39 cellular contexts compared by ENCODE assay signal in the genomic region with DNA sequence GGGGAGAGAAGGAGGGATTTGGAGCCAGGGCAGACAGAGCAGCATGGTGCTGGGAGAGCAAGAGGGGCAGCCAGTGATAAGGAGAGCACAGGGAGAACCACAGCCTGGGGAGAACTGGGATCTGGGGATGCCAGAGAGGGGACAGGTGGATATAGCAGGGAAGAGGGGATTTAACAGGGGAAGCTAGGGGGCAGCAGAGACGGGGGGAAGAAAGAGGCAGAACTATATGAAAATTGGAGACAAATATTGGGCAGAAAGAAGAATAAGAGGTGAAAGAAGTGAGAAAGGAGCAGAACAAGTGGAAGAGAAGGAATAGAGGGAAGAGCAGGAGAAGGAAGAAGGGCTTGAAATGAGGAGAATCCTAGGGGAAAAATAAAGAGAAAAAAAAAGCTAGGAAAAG. TPM values are rescaled to one million over a fixed set of nuclear protein-coding genes. Genes with fewer than 3 reads are reported as not detected.
DNase-seq lines count a peak whose midpoint lies in the region; ATAC-seq, FAIRE-seq and TF ChIP-seq lines count a peak whose summit lies in the region.
"Had no signal": no experiment of that assay in that cellular context is flagged by ENCODE, and none has a peak within 500 bp of the region (broad histone marks: within the 10 kb centered on the region; RNA-seq: fewer than 3 reads in every experiment).

No MANE protein-coding gene starts in this region.

- DNase-seq in AML-193 (lab: John Stamatoyannopoulos, UW) (peak; percentile 1 to 2), K562 (ENCODE audit: extremely low read depth in 1 of 4, low spot score in 3 of 4) (peak in 2 of 4 experiments; percentile 9 to 12), A673 (ENCODE audit: low spot score) (no peak)
- DNase-seq in activated T-helper 2 cell treated with anti-CD3 and anti-CD28 coated beads, Interferon-gamma antibody, Interleukin-2, Interleukin-4, amounts not matched to agents 10 μg/mL and 5 μg/mL and 100 μg/mL, durations not matched to agents 14 hours and 24 hours and 36 hours (ENCODE audit: low spot score) = no peak
- DNase-seq: activated CD4-positive, alpha-beta T cell treated with anti-CD3 and anti-CD28 coated beads, Interleukin-2, amount 10 ng/mL, durations not matched to agents 24 days and 14 days; activated CD8-positive, alpha-beta memory T cell treated with anti-CD3 and anti-CD28 coated beads for 24 hours; activated T-cell treated with anti-CD3 and anti-CD28 coated beads for 4 hours; CD8-positive, alpha-beta memory T cell; DMS153; dorsolateral prefrontal cortex; esophagus squamous epithelium; foreskin keratinocyte; head of caudate nucleus; kidney; lower lobe of right lung; naive thymus-derived CD4-positive, alpha-beta T cell; NCI-H1092 treated with DMSO at 0.1 percent for 48 hours; NCI-H187 treated with DMSO at 0.1 percent for 48 hours; NCI-H2171 treated with DMSO at 0.1 percent for 48 hours; NCI-H510A; nucleus accumbens; Peyer's patch; SHP77 treated with DMSO at 0.1 percent for 48 hours; stimulated activated CD4-positive, alpha-beta T cell treated with anti-CD3 and anti-CD28 coated beads, Interleukin-4, amount 100 ng/mL, for 24 hours; SW 1271; T1000; tibial artery had no signal

- POLR2A ChIA-PET in K562 (lab: Yijun Ruan, JAX) (no interaction called here), A673 (lab: Charles Lee; ENCODE audit: low non-redundant PET) (no interaction called here)

- peaks cover 5% of the 10 kb centered on the region for H3K36me3 Mint-ChIP-seq in activated T-helper 2 cell treated with anti-CD3 and anti-CD28 coated beads, Interferon-gamma antibody, Interleukin-2, Interleukin-4, amounts not matched to agents 10 μg/mL and 5 μg/mL and 100 μg/mL, durations not matched to agents 14 hours and 24 hours and 36 hours (ENCODE audit: low read depth)

- no peaks in the 10 kb centered on the region for H3F3A ChIP-seq in OCI-LY1 (ENCODE audit: insufficient read depth, low read length)

- H2AFZ ChIP-seq in OCI-LY1 (ENCODE audit: low read length) = no peak overlapping the region
- no peak overlapping the region for H2AFZ ChIP-seq in K562 (ENCODE audit: low read depth, low read length)

- FAIRE-seq in K562 (lab: Jason Lieb, UNC) = no peak
- FAIRE-seq: A549, G401.6, GM19239, kidney had no signal

- H3K4me1 ChIP-seq in OCI-LY1 (ENCODE audit: insufficient read depth, low read length, severe bottlenecking) = no peaks in the 10 kb centered on the region
- no peaks in the 10 kb centered on the region for H3K4me1 ChIP-seq in K562 (replicated peaks in 1 of 2; ENCODE audit: control insufficient read depth in 2 of 2, insufficient read depth in 2 of 2, low read length in 2 of 2)
- H3K4me1 ChIP-seq in A673 (ENCODE audit: insufficient read depth, low read length, poor library complexity, severe bottlenecking) = no peaks in the 10 kb centered on the region
- H3K4me1 ChIP-seq: A549, esophagus squamous epithelium, foreskin keratinocyte, HAP-1, lower lobe of right lung, Peyer's patch, vagina had no signal

- H3K4me3 ChIP-seq in OCI-LY1 (ENCODE audit: low read depth, low read length, poor library complexity, severe bottlenecking) (no peak overlapping the region), K562 (no peak overlapping the region), A673 (ENCODE audit: low read depth, low read length, poor library complexity, severe bottlenecking) (no peak overlapping the region)
- H3K4me3 ChIP-seq: A549, dorsolateral prefrontal cortex, esophagus squamous epithelium, HAP-1, lower lobe of right lung, Peyer's patch, tibial artery, vagina had no signal

- no peak overlapping the region for H3K4me3 Mint-ChIP-seq in activated T-helper 2 cell treated with anti-CD3 and anti-CD28 coated beads, Interferon-gamma antibody, Interleukin-2, Interleukin-4, amounts not matched to agents 10 μg/mL and 5 μg/mL and 100 μg/mL, durations not matched to agents 14 hours and 24 hours and 36 hours (ENCODE audit: low read depth)
- H3K4me3 Mint-ChIP-seq: activated CD4-positive, alpha-beta T cell treated with anti-CD3 and anti-CD28 coated beads, Interleukin-2, amount 10 ng/mL, durations not matched to agents 24 days and 14 days; activated naive CD8-positive, alpha-beta T cell; B cell; naive thymus-derived CD4-positive, alpha-beta T cell had no signal

- TF ChIP-seq EP300 in K562 (IDR thresholded peaks at IDR 0.05; ENCODE audit: low read length) = no peak

- intact Hi-C loops in K562 (cut with micrococcal nuclease) (no loop called here), A673 (cut with micrococcal nuclease; ENCODE audit: unreplicated experiment) (no loop called here)
- intact Hi-C loops in activated T-helper 2 cell treated with anti-CD3 and anti-CD28 coated beads, Interferon-gamma antibody, Interleukin-2, Interleukin-4, amounts not matched to agents 10 μg/mL and 5 μg/mL and 100 μg/mL, durations not matched to agents 14 hours and 24 hours and 36 hours (cut with micrococcal nuclease) = no loop called here

- CTCF ChIA-PET in K562 (lab: Yijun Ruan, JAX; ENCODE audit: low intra/inter-chr PET ratio) = no interaction called here
- CTCF ChIA-PET in A673 (lab: Charles Lee) = no interaction called here

- no peaks in the 10 kb centered on the region for H3K9me2 ChIP-seq in OCI-LY1 (ENCODE audit: low read depth, low read length)

- H4K20me1 ChIP-seq in OCI-LY1 (ENCODE audit: insufficient read depth, low read length) (no peaks in the 10 kb centered on the region), K562 (replicated peaks; ENCODE audit: control insufficient read depth, insufficient read depth, low read length) (no peaks in the 10 kb centered on the region)

- TF ChIP-seq RAD21 in K562 (CRISPR knock-in tag; conservative IDR thresholded peaks at IDR 0.05 in 1 of 2, IDR thresholded peaks at IDR 0.05 in 1 of 2) = peak in 1 of 2 experiments; percentile 52; a peak in 2 of 4 replicates

- no peak for TF ChIP-seq POLR2A in K562 (conservative IDR thresholded peaks at IDR 0.05)

- ATAC-seq in K562 (no peak), HG03159 (IDR thresholded peaks at IDR 0.05; ENCODE audit: unreplicated experiment) (no peak), GM18873 (IDR thresholded peaks at IDR 0.05; ENCODE audit: low FRiP score, unreplicated experiment) (no peak)
- ATAC-seq: A549; foreskin keratinocyte; lower lobe of right lung; naive thymus-derived CD4-positive, alpha-beta T cell had no signal

- H3K4me1 Mint-ChIP-seq in activated T-helper 2 cell treated with anti-CD3 and anti-CD28 coated beads, Interferon-gamma antibody, Interleukin-2, Interleukin-4, amounts not matched to agents 10 μg/mL and 5 μg/mL and 100 μg/mL, durations not matched to agents 14 hours and 24 hours and 36 hours (ENCODE audit: low read depth) = no peaks in the 10 kb centered on the region
- H3K4me1 Mint-ChIP-seq: activated CD4-positive, alpha-beta T cell treated with anti-CD3 and anti-CD28 coated beads, Interleukin-2, amount 10 ng/mL, durations not matched to agents 24 days and 14 days; B cell; CD8-positive, alpha-beta memory T cell had no signal

- H3K27ac ChIP-seq in OCI-LY1 (ENCODE audit: low read depth, low read length, poor library complexity, severe bottlenecking) = no peak overlapping the region
- no peak overlapping the region for H3K27ac ChIP-seq in K562 (ENCODE audit: extremely low read depth, low read depth, low read length)
- no peak overlapping the region for H3K27ac ChIP-seq in A673 (ENCODE audit: low read depth, low read length, poor library complexity, severe bottlenecking)
- H3K27ac ChIP-seq: A549, dorsolateral prefrontal cortex, esophagus squamous epithelium, foreskin keratinocyte, lower lobe of right lung, Peyer's patch, tibial artery, vagina had no signal

- peaks cover 61% of the 10 kb centered on the region for H3K9me3 Mint-ChIP-seq in activated T-helper 2 cell treated with anti-CD3 and anti-CD28 coated beads, Interferon-gamma antibody, Interleukin-2, Interleukin-4, amounts not matched to agents 10 μg/mL and 5 μg/mL and 100 μg/mL, durations not matched to agents 14 hours and 24 hours and 36 hours

- H3K9ac ChIP-seq in OCI-LY1 (ENCODE audit: low read length) (no peak overlapping the region), K562 (ENCODE audit: insufficient read depth in 1 of 2, low read depth in 2 of 2, low read length in 2 of 2) (no peak overlapping the region)

- H3K27ac Mint-ChIP-seq in activated T-helper 2 cell treated with anti-CD3 and anti-CD28 coated beads, Interferon-gamma antibody, Interleukin-2, Interleukin-4, amounts not matched to agents 10 μg/mL and 5 μg/mL and 100 μg/mL, durations not matched to agents 14 hours and 24 hours and 36 hours = no peak overlapping the region
- H3K27ac Mint-ChIP-seq: activated CD4-positive, alpha-beta T cell treated with anti-CD3 and anti-CD28 coated beads, Interleukin-2, amount 10 ng/mL, durations not matched to agents 24 days and 14 days; activated naive CD8-positive, alpha-beta T cell; B cell; CD8-positive, alpha-beta memory T cell; naive thymus-derived CD4-positive, alpha-beta T cell had no signal

- TF ChIP-seq CTCF in GM12873 (IDR thresholded peaks at IDR 0.05; ENCODE audit: insufficient read depth, low read depth, low read length, missing control alignments) (peak; percentile 2), OCI-LY1 (IDR thresholded peaks at IDR 0.05; ENCODE audit: low read length) (peak; percentile 36; the same call in 1 of the 2 replicates), K562 (IDR thresholded peaks at IDR 0.05 in 2 of 3, conservative IDR thresholded peaks at IDR 0.05 in 1 of 3; ENCODE audit: insufficient read depth in 2 of 3, low read depth in 1 of 3, low read length in 3 of 3) (peak; percentile 8 to 36 (median 33); a peak in 2 of 6 replicates), A673 (conservative IDR thresholded peaks at IDR 0.05; ENCODE audit: low read depth, low read length) (no peak)

- H3K27me3 Mint-ChIP-seq in activated T-helper 2 cell treated with anti-CD3 and anti-CD28 coated beads, Interferon-gamma antibody, Interleukin-2, Interleukin-4, amounts not matched to agents 10 μg/mL and 5 μg/mL and 100 μg/mL, durations not matched to agents 14 hours and 24 hours and 36 hours (ENCODE audit: low read depth) = no peaks in the 10 kb centered on the region
- H3K27me3 Mint-ChIP-seq: activated CD4-positive, alpha-beta T cell treated with anti-CD3 and anti-CD28 coated beads, Interleukin-2, amount 10 ng/mL, durations not matched to agents 24 days and 14 days; activated naive CD8-positive, alpha-beta T cell; B cell; naive thymus-derived CD4-positive, alpha-beta T cell had no signal

- H3K9me1 ChIP-seq in K562 (ENCODE audit: control insufficient read depth, insufficient read depth, low read length) = no peaks in the 10 kb centered on the region

- H3K9me3 ChIP-seq in OCI-LY1 (ENCODE audit: low read length) (no peaks in the 10 kb centered on the region), K562 (replicated peaks; ENCODE audit: control insufficient read depth, insufficient read depth, low read depth, low read length) (no peaks in the 10 kb centered on the region), A673 (ENCODE audit: low read depth, low read length, poor library complexity, severe bottlenecking) (peaks cover 11% of the 10 kb centered on the region)
- H3K9me3 ChIP-seq: HAP-1 had no signal

- H3K36me3 ChIP-seq in OCI-LY1 (ENCODE audit: insufficient read depth, low read length) (no peaks in the 10 kb centered on the region), K562 (ENCODE audit: control insufficient read depth, insufficient read depth, low read length) (no peaks in the 10 kb centered on the region), A673 (ENCODE audit: insufficient read depth, low read length, poor library complexity, severe bottlenecking) (no peaks in the 10 kb centered on the region)
- H3K36me3 ChIP-seq: HAP-1 had no signal

- in situ Hi-C loops in K562 (cut with MboI) = no loop called here

- no CpG with 5 or more reads among the region's 1 CpG for WGBS in K562 (ENCODE audit: insufficient coverage, low coverage, missing lambda C conversion rate)

- BruUV-seq in K562 (replicated peaks; lab: Mats Ljungman, UMichigan) = no TSS peak
- BruUV-seq in A673 (replicated peaks; lab: Mats Ljungman, UMichigan) = no TSS peak

- no peaks in the 10 kb centered on the region for H3K27me3 ChIP-seq in OCI-LY1 (ENCODE audit: insufficient read depth, low read length)
- no peaks in the 10 kb centered on the region for H3K27me3 ChIP-seq in K562 (ENCODE audit: control insufficient read depth in 2 of 2, insufficient read depth in 2 of 2, low read length in 2 of 2)
- H3K27me3 ChIP-seq in A673 (replicated peaks; ENCODE audit: insufficient read depth, low read depth, low read length, poor library complexity) = no peaks in the 10 kb centered on the region
- H3K27me3 ChIP-seq: dorsolateral prefrontal cortex, esophagus squamous epithelium, foreskin keratinocyte, Peyer's patch, tibial artery, vagina had no signal

- no peak overlapping the region for H3K4me2 ChIP-seq in OCI-LY1 (ENCODE audit: low read length)
- H3K4me2 ChIP-seq in K562 (ENCODE audit: insufficient read depth, low read length) = no peak overlapping the region
- H3K4me2 ChIP-seq: A549 had no signal

- no peaks in the 10 kb centered on the region for H3K79me2 ChIP-seq in OCI-LY1 (ENCODE audit: insufficient read depth, low read length)
- no peaks in the 10 kb centered on the region for H3K79me2 ChIP-seq in K562 (ENCODE audit: control insufficient read depth, insufficient read depth, low read length)

RNA-seq across cellular contexts. Expression of gene ZNF528, which starts 6.5 kb away (rescaled TPM):
- 4.4 and 6.6 TPM in 2 replicates for total RNA-seq in K562 (2011; cell fraction: chromatin; rRNA removed; ENCODE audit: low replicate concordance)
- 2.7 and 3.7 TPM in 2 replicates for total RNA-seq in K562 (2011; cell fraction: nucleolus; rRNA removed)
- total RNA-seq in K562 (2011; cell fraction: nucleoplasm; rRNA removed) = 5.6 and 7.0 TPM in 2 replicates
- total RNA-seq in K562 (2014; rRNA removed) (1.5 and 2.2 TPM in 2 replicates), K562 (2014; rRNA removed; fragmentation: Illumina TruSeq; extraction: Trizol) (3.9 and 4.2 TPM in 2 replicates), K562 (2015; rRNA removed; fragmentation: Illumina TruSeq; extraction: Trizol) (2.4 and 2.6 TPM in 2 replicates), K562 (2021) (1.4 and 2.0 TPM in 2 replicates), A673 (2021) (2.4 and 4.3 TPM in 2 replicates)
- polyA plus RNA-seq in K562 (2011; rRNA removed) (0.87 and 1.5 TPM in 2 replicates), K562 (2014; fragmentation: Illumina TruSeq; extraction: Trizol) (2.3 and 2.6 TPM in 2 replicates), K562 (2014; fragmentation: Nextera tagmentation; extraction: Ambion mirVana) (1 to 10 TPM; 1.2 to 2.4 TPM), K562 (2014; rRNA removed) (1.6 and 2.6 TPM in 2 replicates)
- 0.24 and 0.46 TPM in 2 replicates for polyA plus RNA-seq in K562 (2011; cell fraction: cytosol; rRNA removed)
- 1.5 and 2.2 TPM in 2 replicates for polyA plus RNA-seq in K562 (2011; cell fraction: nucleus; rRNA removed)
- 1.1 and 5.0 TPM in 2 replicates for polyA plus RNA-seq in K562 (2012)
- polyA minus RNA-seq in K562 (2011; rRNA and poly(A)+ RNA removed) = 0.39 and 0.51 TPM in 2 replicates
- polyA minus RNA-seq in K562 (2011; cell fraction: cytosol; rRNA and poly(A)+ RNA removed) = not detected in 2 replicates
- polyA minus RNA-seq in K562 (2011; cell fraction: nucleus; rRNA and poly(A)+ RNA removed) = 1.1 and 1.6 TPM in 2 replicates
- 5.2 and 5.5 TPM in 2 replicates for total RNA-seq in activated T-helper 2 cell treated with anti-CD3 and anti-CD28 coated beads, Interferon-gamma antibody, Interleukin-2, Interleukin-4, amounts not matched to agents 10 μg/mL and 5 μg/mL and 100 μg/mL, durations not matched to agents 14 hours and 24 hours and 36 hours

RNA-seq across cellular contexts. Expression of gene ZNF880, which starts 21.4 kb away (rescaled TPM):
- total RNA-seq in K562 (2011; cell fraction: chromatin; rRNA removed; ENCODE audit: low replicate concordance) = 1.4 and 1.6 TPM in 2 replicates
- 0.92 and 1.7 TPM in 2 replicates for total RNA-seq in K562 (2011; cell fraction: nucleolus; rRNA removed)
- total RNA-seq in K562 (2011; cell fraction: nucleoplasm; rRNA removed) = 0.76 and 1.0 TPM in 2 replicates
- total RNA-seq in K562 (2014; rRNA removed) (0.29 TPM in 1 of 2 replicates, not detected in the other), K562 (2014; rRNA removed; fragmentation: Illumina TruSeq; extraction: Trizol) (0.41 and 0.51 TPM in 2 replicates), K562 (2015; rRNA removed; fragmentation: Illumina TruSeq; extraction: Trizol) (0.11 and 0.76 TPM in 2 replicates), K562 (2021) (0.40 and 0.47 TPM in 2 replicates), A673 (2021) (3.7 and 3.9 TPM in 2 replicates)
- polyA plus RNA-seq in K562 (2011; rRNA removed) (0.17 TPM in 1 of 2 replicates, not detected in the other), K562 (2014; fragmentation: Illumina TruSeq; extraction: Trizol) (0.15 and 1.2 TPM in 2 replicates), K562 (2014; fragmentation: Nextera tagmentation; extraction: Ambion mirVana) (1 to 10 TPM in 1 of 2 experiments, under 1 TPM in 1; 0.79 to 1.9 TPM), K562 (2014; rRNA removed) (1.0 and 2.3 TPM in 2 replicates)
- 0.30 TPM in 1 of 2 replicates, not detected in the other for polyA plus RNA-seq in K562 (2011; cell fraction: cytosol; rRNA removed)
- polyA plus RNA-seq in K562 (2011; cell fraction: nucleus; rRNA removed) = 0.32 and 0.48 TPM in 2 replicates
- 0.68 and 0.72 TPM in 2 replicates for polyA plus RNA-seq in K562 (2012)
- polyA minus RNA-seq in K562 (2011; rRNA and poly(A)+ RNA removed) = 0.74 TPM in 1 of 2 replicates, not detected in the other
- polyA minus RNA-seq in K562 (2011; cell fraction: cytosol; rRNA and poly(A)+ RNA removed) = not detected in 2 replicates
- 0.11 TPM in 1 of 2 replicates, not detected in the other for polyA minus RNA-seq in K562 (2011; cell fraction: nucleus; rRNA and poly(A)+ RNA removed)
- total RNA-seq in activated T-helper 2 cell treated with anti-CD3 and anti-CD28 coated beads, Interferon-gamma antibody, Interleukin-2, Interleukin-4, amounts not matched to agents 10 μg/mL and 5 μg/mL and 100 μg/mL, durations not matched to agents 14 hours and 24 hours and 36 hours = 8.1 and 10.0 TPM in 2 replicates

RNA-seq across cellular contexts. Expression of gene ZNF534, which starts 37.8 kb away (rescaled TPM):
- 1.5 and 4.0 TPM in 2 replicates for total RNA-seq in K562 (2011; cell fraction: chromatin; rRNA removed; ENCODE audit: low replicate concordance)
- 0.83 and 1.4 TPM in 2 replicates for total RNA-seq in K562 (2011; cell fraction: nucleolus; rRNA removed)
- 0.88 and 1.4 TPM in 2 replicates for total RNA-seq in K562 (2011; cell fraction: nucleoplasm; rRNA removed)
- total RNA-seq in K562 (2014; rRNA removed) = 0.24 TPM in 1 of 2 replicates, not detected in the other
- total RNA-seq in K562 (2014; rRNA removed; fragmentation: Illumina TruSeq; extraction: Trizol) = 0.33 and 0.54 TPM in 2 replicates
- 0.25 and 0.34 TPM in 2 replicates for total RNA-seq in K562 (2015; rRNA removed; fragmentation: Illumina TruSeq; extraction: Trizol)
- 0.29 and 0.40 TPM in 2 replicates for total RNA-seq in K562 (2021)
- 0.08 TPM in 2 replicates for polyA plus RNA-seq in K562 (2011; rRNA removed)
- polyA plus RNA-seq in K562 (2011; cell fraction: cytosol; rRNA removed) = 0.03 and 0.15 TPM in 2 replicates
- 0.11 TPM in 1 of 2 replicates, not detected in the other for polyA plus RNA-seq in K562 (2011; cell fraction: nucleus; rRNA removed)
- polyA plus RNA-seq in K562 (2012) = 0.10 and 0.39 TPM in 2 replicates
- polyA plus RNA-seq in K562 (2014; fragmentation: Illumina TruSeq; extraction: Trizol) = 0.19 and 0.46 TPM in 2 replicates
- under 1 TPM; 0.15 to 0.24 TPM for polyA plus RNA-seq in K562 (2014; fragmentation: Nextera tagmentation; extraction: Ambion mirVana)
- 0.20 TPM in 1 of 2 replicates, not detected in the other for polyA plus RNA-seq in K562 (2014; rRNA removed)
- 0.32 and 0.33 TPM in 2 replicates for polyA minus RNA-seq in K562 (2011; rRNA and poly(A)+ RNA removed)
- polyA minus RNA-seq in K562 (2011; cell fraction: cytosol; rRNA and poly(A)+ RNA removed) = not detected in 2 replicates
- polyA minus RNA-seq in K562 (2011; cell fraction: nucleus; rRNA and poly(A)+ RNA removed) = 0.13 and 0.22 TPM in 2 replicates
- not detected in 2 replicates for total RNA-seq in A673 (2021)
- not detected in 2 replicates for total RNA-seq in activated T-helper 2 cell treated with anti-CD3 and anti-CD28 coated beads, Interferon-gamma antibody, Interleukin-2, Interleukin-4, amounts not matched to agents 10 μg/mL and 5 μg/mL and 100 μg/mL, durations not matched to agents 14 hours and 24 hours and 36 hours
- total RNA-seq: activated CD4-positive, alpha-beta T cell treated with anti-CD3 and anti-CD28 coated beads, Interleukin-2, amount 10 ng/mL, durations not matched to agents 24 days and 14 days; B cell; CD8-positive, alpha-beta memory T cell; chondrocyte; kidney; Peyer's patch; vagina had no signal
- polyA plus RNA-seq: A549; CD8-positive, alpha-beta memory T cell; foreskin keratinocyte had no signal

RNA-seq across cellular contexts. Expression of gene ZNF610, which starts 55.1 kb away (rescaled TPM):
- total RNA-seq in K562 (2011; cell fraction: chromatin; rRNA removed; ENCODE audit: low replicate concordance) = not detected in 2 replicates
- not detected in 2 replicates for total RNA-seq in K562 (2011; cell fraction: nucleolus; rRNA removed)
- not detected in 2 replicates for total RNA-seq in K562 (2011; cell fraction: nucleoplasm; rRNA removed)
- total RNA-seq in K562 (2014; rRNA removed) = not detected in 2 replicates
- total RNA-seq in K562 (2014; rRNA removed; fragmentation: Illumina TruSeq; extraction: Trizol) = not detected in 2 replicates
- not detected in 2 replicates for total RNA-seq in K562 (2015; rRNA removed; fragmentation: Illumina TruSeq; extraction: Trizol)
- not detected in 2 replicates for total RNA-seq in K562 (2021)
- polyA plus RNA-seq in K562 (2011; rRNA removed) = not detected in 2 replicates
- not detected in 2 replicates for polyA plus RNA-seq in K562 (2011; cell fraction: cytosol; rRNA removed)
- polyA plus RNA-seq in K562 (2011; cell fraction: nucleus; rRNA removed) = not detected in 2 replicates
- not detected in 2 replicates for polyA plus RNA-seq in K562 (2012)
- polyA plus RNA-seq in K562 (2014; fragmentation: Illumina TruSeq; extraction: Trizol) = not detected in 2 replicates
- not detected for polyA plus RNA-seq in K562 (2014; fragmentation: Nextera tagmentation; extraction: Ambion mirVana)
- polyA plus RNA-seq in K562 (2014; rRNA removed) = not detected in 2 replicates
- not detected in 2 replicates for polyA minus RNA-seq in K562 (2011; rRNA and poly(A)+ RNA removed)
- polyA minus RNA-seq in K562 (2011; cell fraction: cytosol; rRNA and poly(A)+ RNA removed) = not detected in 2 replicates
- polyA minus RNA-seq in K562 (2011; cell fraction: nucleus; rRNA and poly(A)+ RNA removed) = not detected in 2 replicates
- 2.3 and 3.4 TPM in 2 replicates for total RNA-seq in A673 (2021)
- total RNA-seq in activated T-helper 2 cell treated with anti-CD3 and anti-CD28 coated beads, Interferon-gamma antibody, Interleukin-2, Interleukin-4, amounts not matched to agents 10 μg/mL and 5 μg/mL and 100 μg/mL, durations not matched to agents 14 hours and 24 hours and 36 hours = 0.50 and 1.1 TPM in 2 replicates
- polyA plus RNA-seq: A549 had no signal

Comparison
In these comparisons a context has a peak if more than half of its experiments do, and no peak if none do; other contexts are left out.
1. DNase-seq: peak in AML-193 (2 of 2); none in A673 (single experiment) and activated T-helper 2 cell treated with anti-CD3 and anti-CD28 coated beads, Interferon-gamma antibody, Interleukin-2, Interleukin-4, amounts not matched to agents 10 μg/mL and 5 μg/mL and 100 μg/mL, durations not matched to agents 14 hours and 24 hours and 36 hours (single experiment).